ENCODE assay signal across 19 cellular contexts in the genomic region with DNA sequence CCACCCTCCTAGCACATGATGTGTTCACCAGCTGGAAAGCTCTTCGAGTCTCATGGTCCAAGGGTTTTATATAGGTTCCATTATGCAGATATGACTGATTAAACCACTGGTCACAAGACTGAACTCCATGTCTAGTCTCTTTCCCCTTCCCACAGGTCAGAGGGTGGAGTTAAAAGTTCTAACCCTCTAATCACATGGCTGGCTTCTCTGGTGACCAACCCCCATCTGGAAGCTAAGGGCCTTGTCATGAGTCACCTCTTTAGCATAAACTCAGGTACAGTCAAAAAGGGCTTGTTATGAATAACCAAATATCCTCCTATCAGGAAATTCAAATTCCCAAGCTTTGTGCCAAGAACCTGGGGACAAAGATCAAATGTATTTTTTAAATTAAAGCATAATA. TPM values are rescaled to one million over a fixed set of nuclear protein-coding genes. Genes with fewer than 3 reads are reported as not detected.
DNase-seq lines count a peak whose midpoint lies in the region; ATAC-seq, FAIRE-seq and TF ChIP-seq lines count a peak whose summit lies in the region.
"Had no signal": no experiment of that assay in that cellular context is flagged by ENCODE, and none has a peak within 500 bp of the region (broad histone marks: within the 10 kb centered on the region; RNA-seq: fewer than 3 reads in every experiment).

No MANE protein-coding gene starts in this region.

- intact Hi-C loops in pancreas (cut with DNase I): no loop called here

- DNase-seq in HT1080 (ENCODE audit: low read depth): peak; percentile 8
- DNase-seq in OCI-M1 (lab: John Stamatoyannopoulos, UW): peak; percentile 19
- DNase-seq in fibroblast of mammary gland (ENCODE audit: low read depth): peak; percentile 55
- DNase-seq in pancreas: no peak
- DNase-seq in activated CD8-positive, alpha-beta memory T cell treated with anti-CD3 and anti-CD28 coated beads, Interleukin-2, amount 10 ng/mL, durations not matched to agents 7 days and 5 days: no peak
- DNase-seq in natural killer cell treated with Interleukin-12 subunit alpha and Interleukin-12 subunit beta and Interleukin-15 and Interleukin-18, amount 100 ng/mL, for 72 hours (ENCODE audit: low spot score): no peak
- no peak for DNase-seq in T-helper 1 cell
- DNase-seq in activated naive CD4-positive, alpha-beta T cell treated with Interleukin-2 at 50 U/mL for 16 hours: no peak
- DNase-seq: Caco-2; DMS79; NCI-H1092; NCI-H1694 treated with DMSO at 0.1 percent for 48 hours; NCI-H2107; NCI-H345; NK-92 treated with Interleukin-12 subunit alpha and Interleukin-12 subunit beta, amount 100 ng/mL, for 24 hours had no signal

- H3K9me3 Mint-ChIP-seq in activated CD8-positive, alpha-beta memory T cell treated with anti-CD3 and anti-CD28 coated beads, Interleukin-2, amount 10 ng/mL, durations not matched to agents 7 days and 5 days (ENCODE audit: low read depth): no peaks in the 10 kb centered on the region
- no peaks in the 10 kb centered on the region for H3K9me3 Mint-ChIP-seq in natural killer cell treated with Interleukin-12 subunit alpha and Interleukin-12 subunit beta and Interleukin-15 and Interleukin-18, amount 100 ng/mL, for 72 hours

- H3K4me3 ChIP-seq in fibroblast of mammary gland (ENCODE audit: control insufficient read depth, low read depth, low read length) (no peak overlapping the region), pancreas (no peak overlapping the region)
- H3K4me3 ChIP-seq: GM12878 had no signal

- H3K27ac ChIP-seq in pancreas: no peak overlapping the region
- H3K27ac ChIP-seq: RWPE1 had no signal

- ATAC-seq in pancreas: peak in 3 of 4 donors; percentile 19 to 34 (median 26)
- ATAC-seq in activated CD8-positive, alpha-beta memory T cell treated with anti-CD3 and anti-CD28 coated beads, Interleukin-2, amount 10 ng/mL, durations not matched to agents 7 days and 5 days: no peak
- ATAC-seq in natural killer cell treated with Interleukin-12 subunit alpha and Interleukin-12 subunit beta and Interleukin-15 and Interleukin-18, amount 100 ng/mL, for 72 hours: no peak
- ATAC-seq: GM12878, HCT116 had no signal

- no peaks in the 10 kb centered on the region for H3K27me3 ChIP-seq in pancreas

- no peak overlapping the region for H3K27ac Mint-ChIP-seq in activated CD8-positive, alpha-beta memory T cell treated with anti-CD3 and anti-CD28 coated beads, Interleukin-2, amount 10 ng/mL, durations not matched to agents 7 days and 5 days
- H3K27ac Mint-ChIP-seq in natural killer cell treated with Interleukin-12 subunit alpha and Interleukin-12 subunit beta and Interleukin-15 and Interleukin-18, amount 100 ng/mL, for 72 hours: no peak overlapping the region

- no peaks in the 10 kb centered on the region for H3K36me3 Mint-ChIP-seq in activated CD8-positive, alpha-beta memory T cell treated with anti-CD3 and anti-CD28 coated beads, Interleukin-2, amount 10 ng/mL, durations not matched to agents 7 days and 5 days
- no peaks in the 10 kb centered on the region for H3K36me3 Mint-ChIP-seq in natural killer cell treated with Interleukin-12 subunit alpha and Interleukin-12 subunit beta and Interleukin-15 and Interleukin-18, amount 100 ng/mL, for 72 hours

- CTCF ChIA-PET in activated CD8-positive, alpha-beta memory T cell treated with anti-CD3 and anti-CD28 coated beads, Interleukin-2, amount 10 ng/mL, durations not matched to agents 7 days and 5 days (lab: Charles Lee): interaction anchor here (1.0 to 3.9 kb wide), 3 partner anchors 12 to 23 kb away, joined by 3 to 84 read pairs (median 31); no protein-coding TSS in a partner anchor

- TF ChIP-seq CTCF in fibroblast of mammary gland (conservative IDR thresholded peaks at IDR 0.05; ENCODE audit: control insufficient read depth, insufficient read depth, low read depth, low read length) (no peak), pancreas (IDR thresholded peaks at IDR 0.05) (no peak)

- no peaks in the 10 kb centered on the region for H3K36me3 ChIP-seq in pancreas

- no peak overlapping the region for H3K4me3 Mint-ChIP-seq in activated CD8-positive, alpha-beta memory T cell treated with anti-CD3 and anti-CD28 coated beads, Interleukin-2, amount 10 ng/mL, durations not matched to agents 7 days and 5 days
- no peak overlapping the region for H3K4me3 Mint-ChIP-seq in natural killer cell treated with Interleukin-12 subunit alpha and Interleukin-12 subunit beta and Interleukin-15 and Interleukin-18, amount 100 ng/mL, for 72 hours

- WGBS in pancreas, 2 donors: 67 to 88% methylated on average over 1 of the region's 1 CpG

- FAIRE-seq in pancreas (lab: Jason Lieb, UNC): no peak
- FAIRE-seq: GM12878 had no signal

- no peaks in the 10 kb centered on the region for H3K4me1 ChIP-seq in pancreas

- H3K27me3 Mint-ChIP-seq in activated CD8-positive, alpha-beta memory T cell treated with anti-CD3 and anti-CD28 coated beads, Interleukin-2, amount 10 ng/mL, durations not matched to agents 7 days and 5 days: peaks cover 33% of the 10 kb centered on the region
- H3K27me3 Mint-ChIP-seq in natural killer cell treated with Interleukin-12 subunit alpha and Interleukin-12 subunit beta and Interleukin-15 and Interleukin-18, amount 100 ng/mL, for 72 hours: peaks cover 9 to 27% of the 10 kb centered on the region in 2 donors

- peaks cover 10% of the 10 kb centered on the region for H3K4me1 Mint-ChIP-seq in activated CD8-positive, alpha-beta memory T cell treated with anti-CD3 and anti-CD28 coated beads, Interleukin-2, amount 10 ng/mL, durations not matched to agents 7 days and 5 days
- peaks cover 2 to 5% of the 10 kb centered on the region in 2 donors for H3K4me1 Mint-ChIP-seq in natural killer cell treated with Interleukin-12 subunit alpha and Interleukin-12 subunit beta and Interleukin-15 and Interleukin-18, amount 100 ng/mL, for 72 hours (ENCODE audit: low read depth in 2 of 2)

- H3K9me3 ChIP-seq in pancreas: no peaks in the 10 kb centered on the region
- H3K9me3 ChIP-seq: Caco-2 had no signal

RNA-seq across cellular contexts. Expression of a gene that starts 52.0 kb away (rescaled TPM):
- total RNA-seq in HT1080 (2014; rRNA removed; shearing (Covaris generic)): 0.02 TPM in 1 of 2 replicates, not detected in the other
- polyA plus RNA-seq in HT1080 (2015; cell fraction: cytosol; rRNA removed): not detected in 2 replicates
- polyA plus RNA-seq in HT1080 (2015; cell fraction: nucleus; rRNA removed): 0.03 and 0.06 TPM in 2 replicates
- total RNA-seq in pancreas: under 1 TPM; 0.12 to 0.81 (median 0.29) TPM
- under 1 TPM; 0.35 to 0.38 TPM for polyA plus RNA-seq in pancreas
- total RNA-seq in activated CD8-positive, alpha-beta memory T cell treated with anti-CD3 and anti-CD28 coated beads, Interleukin-2, amount 10 ng/mL, durations not matched to agents 7 days and 5 days: under 1 TPM; 0.23 TPM
- total RNA-seq in natural killer cell treated with Interleukin-12 subunit alpha and Interleukin-12 subunit beta and Interleukin-15 and Interleukin-18, amount 100 ng/mL, for 72 hours: under 1 TPM; 0.12 to 0.22 TPM
- total RNA-seq: G401, GM12878 had no signal

Comparison
In these comparisons a context has a peak if more than half of its experiments do, and no peak if none do; other contexts are left out.
1. DNase-seq: peak in HT1080 (single experiment), OCI-M1 (single experiment) and fibroblast of mammary gland (single experiment); none in pancreas (0 of 6), activated CD8-positive, alpha-beta memory T cell treated with anti-CD3 and anti-CD28 coated beads, Interleukin-2, amount 10 ng/mL, durations not matched to agents 7 days and 5 days (single experiment), natural killer cell treated with Interleukin-12 subunit alpha and Interleukin-12 subunit beta and Interleukin-15 and Interleukin-18, amount 100 ng/mL, for 72 hours (single experiment), T-helper 1 cell (0 of 5) and activated naive CD4-positive, alpha-beta T cell treated with Interleukin-2 at 50 U/mL for 16 hours (single experiment).
2. ATAC-seq: peak in pancreas (3 of 4); none in activated CD8-positive, alpha-beta memory T cell treated with anti-CD3 and anti-CD28 coated beads, Interleukin-2, amount 10 ng/mL, durations not matched to agents 7 days and 5 days (single experiment) and natural killer cell treated with Interleukin-12 subunit alpha and Interleukin-12 subunit beta and Interleukin-15 and Interleukin-18, amount 100 ng/mL, for 72 hours (0 of 2).